ENCODE assay signal across 1 cellular context in the genomic region with DNA sequence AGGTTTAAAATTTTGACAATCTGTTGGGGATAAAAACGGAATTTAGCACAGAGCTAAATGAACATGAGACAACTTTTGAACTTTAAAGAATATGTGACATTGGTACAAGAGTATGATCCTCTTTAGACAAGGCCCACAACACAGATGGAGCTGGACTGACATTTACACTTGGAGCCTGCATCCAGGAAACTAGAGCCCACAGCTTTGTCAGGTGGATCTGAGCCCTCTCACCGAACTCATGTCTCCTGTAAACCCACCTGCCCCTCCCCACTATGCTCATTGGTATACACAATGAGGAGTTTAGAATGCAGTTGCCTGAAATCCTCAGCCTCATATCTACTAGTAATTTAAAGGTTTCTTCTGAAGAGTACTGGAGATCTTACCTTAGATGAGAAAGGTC.
TF ChIP-seq lines count a peak whose summit lies in the region.

No MANE protein-coding gene starts in this region.

TF ChIP-seq in HepG2, 621 proteins besides CTCF, POLR2A, EP300 and RAD21:
- TF ChIP-seq ZSCAN29 (CRISPR knock-in tag; conservative IDR thresholded peaks at IDR 0.05) = no peak
- TF ChIP-seq ZBTB20 (CRISPR knock-in tag; IDR thresholded peaks at IDR 0.05; ENCODE audit: borderline replicate concordance, low read depth) = 0 out of 2 replicates have a peak, but pooled peaks have one; percentile 1
- peak; percentile 82; the same call in 1 of the 2 replicates for TF ChIP-seq ZNF441 (CRISPR knock-in tag; IDR thresholded peaks at IDR 0.05; ENCODE audit: borderline replicate concordance)
- TF ChIP-seq SATB2 (CRISPR knock-in tag; IDR thresholded peaks at IDR 0.05) = no peak
- 0 out of 2 replicates have a peak, but pooled peaks have one; percentile 25 for TF ChIP-seq CHD4 (IDR thresholded peaks at IDR 0.05; ENCODE audit: borderline replicate concordance, low read length)
- peak; percentile 1; the same call in 1 of the 2 replicates for TF ChIP-seq GATAD2A (CRISPR knock-in tag; IDR thresholded peaks at IDR 0.05)
- no peak for TF ChIP-seq FOXP1 (IDR thresholded peaks at IDR 0.05)
- peak; percentile 32; the same call in 1 of the 2 replicates for TF ChIP-seq FOXP1 (CRISPR knock-in tag; IDR thresholded peaks at IDR 0.05)
- no peak for TF ChIP-seq SOX6 (IDR thresholded peaks at IDR 0.05)
- TF ChIP-seq SOX6 (CRISPR knock-in tag; IDR thresholded peaks at IDR 0.05) = peak; percentile 23; the same call in 1 of the 2 replicates
TF ChIP-seq in HepG2: peak in this region for 6.
